1 cellular context compared by ENCODE assay signal in the genomic region with DNA sequence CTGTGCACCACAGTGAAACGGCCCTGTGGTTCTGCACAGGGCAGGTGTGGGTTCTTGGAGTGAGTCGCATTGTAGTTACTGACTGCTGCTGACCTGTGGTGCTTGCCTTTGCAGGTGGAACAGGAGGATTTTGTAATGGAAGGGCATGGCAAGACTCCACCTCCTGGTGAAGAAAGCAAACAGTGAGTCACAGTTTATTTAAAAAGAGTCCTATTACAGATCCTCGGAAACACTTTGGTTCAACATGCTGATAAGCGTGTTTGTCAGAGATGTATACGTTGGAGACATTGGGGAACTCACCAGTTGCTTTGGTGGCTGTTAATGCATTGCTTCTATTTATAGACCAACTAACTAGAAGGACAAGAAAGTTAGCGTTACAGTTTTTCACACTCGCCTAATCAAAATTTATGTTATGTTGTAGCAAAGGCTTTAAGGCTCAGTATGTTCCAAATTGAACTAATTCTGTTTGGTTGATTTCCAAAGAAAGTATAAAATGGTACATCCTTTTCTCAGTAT.
TF ChIP-seq lines count a peak whose summit lies in the region.

No MANE protein-coding gene starts in this region.

TF ChIP-seq in HepG2, 621 proteins besides CTCF, POLR2A, EP300 and RAD21 (continued from another document and continues in another):
- TF ChIP-seq, protein P1, sequence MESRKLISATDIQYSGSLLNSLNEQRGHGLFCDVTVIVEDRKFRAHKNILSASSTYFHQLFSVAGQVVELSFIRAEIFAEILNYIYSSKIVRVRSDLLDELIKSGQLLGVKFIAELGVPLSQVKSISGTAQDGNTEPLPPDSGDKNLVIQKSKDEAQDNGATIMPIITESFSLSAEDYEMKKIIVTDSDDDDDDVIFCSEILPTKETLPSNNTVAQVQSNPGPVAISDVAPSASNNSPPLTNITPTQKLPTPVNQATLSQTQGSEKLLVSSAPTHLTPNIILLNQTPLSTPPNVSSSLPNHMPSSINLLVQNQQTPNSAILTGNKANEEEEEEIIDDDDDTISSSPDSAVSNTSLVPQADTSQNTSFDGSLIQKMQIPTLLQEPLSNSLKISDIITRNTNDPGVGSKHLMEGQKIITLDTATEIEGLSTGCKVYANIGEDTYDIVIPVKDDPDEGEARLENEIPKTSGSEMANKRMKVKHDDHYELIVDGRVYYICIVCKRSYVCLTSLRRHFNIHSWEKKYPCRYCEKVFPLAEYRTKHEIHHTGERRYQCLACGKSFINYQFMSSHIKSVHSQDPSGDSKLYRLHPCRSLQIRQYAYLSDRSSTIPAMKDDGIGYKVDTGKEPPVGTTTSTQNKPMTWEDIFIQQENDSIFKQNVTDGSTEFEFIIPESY (CRISPR knock-in tag; IDR thresholded peaks at IDR 0.05), result 0 out of 2 replicates have a peak, but pooled peaks have one; percentile 29
- TF ChIP-seq SP4 (CRISPR knock-in tag; IDR thresholded peaks at IDR 0.05), result no peak
- TF ChIP-seq DZIP1 (CRISPR knock-in tag; IDR thresholded peaks at IDR 0.05), result no peak
- peak; percentile 99 for TF ChIP-seq ZBTB34 (CRISPR knock-in tag; IDR thresholded peaks at IDR 0.05)
- 0 out of 2 replicates have a peak, but pooled peaks have one; percentile 21 for TF ChIP-seq ZFX (CRISPR knock-in tag; IDR thresholded peaks at IDR 0.05; ENCODE audit: low read depth)
- TF ChIP-seq U2AF1 (optimal IDR thresholded peaks at IDR 0.05; ENCODE audit: low read depth, low read length), result no peak
- TF ChIP-seq ZNF720 (CRISPR knock-in tag; IDR thresholded peaks at IDR 0.05), result no peak
- peak; percentile 75 for TF ChIP-seq RXRB (CRISPR knock-in tag; IDR thresholded peaks at IDR 0.05; ENCODE audit: borderline replicate concordance)
- 0 out of 2 replicates have a peak, but pooled peaks have one; percentile 48 for TF ChIP-seq ELF4 (CRISPR knock-in tag; IDR thresholded peaks at IDR 0.05; ENCODE audit: borderline replicate concordance)
- peak; percentile 68 for TF ChIP-seq KMT2B (CRISPR knock-in tag; IDR thresholded peaks at IDR 0.05)
- peak; percentile 47; the same call in 1 of the 2 replicates for TF ChIP-seq TCF7 (IDR thresholded peaks at IDR 0.05; ENCODE audit: low read depth)
- TF ChIP-seq, protein P2, sequence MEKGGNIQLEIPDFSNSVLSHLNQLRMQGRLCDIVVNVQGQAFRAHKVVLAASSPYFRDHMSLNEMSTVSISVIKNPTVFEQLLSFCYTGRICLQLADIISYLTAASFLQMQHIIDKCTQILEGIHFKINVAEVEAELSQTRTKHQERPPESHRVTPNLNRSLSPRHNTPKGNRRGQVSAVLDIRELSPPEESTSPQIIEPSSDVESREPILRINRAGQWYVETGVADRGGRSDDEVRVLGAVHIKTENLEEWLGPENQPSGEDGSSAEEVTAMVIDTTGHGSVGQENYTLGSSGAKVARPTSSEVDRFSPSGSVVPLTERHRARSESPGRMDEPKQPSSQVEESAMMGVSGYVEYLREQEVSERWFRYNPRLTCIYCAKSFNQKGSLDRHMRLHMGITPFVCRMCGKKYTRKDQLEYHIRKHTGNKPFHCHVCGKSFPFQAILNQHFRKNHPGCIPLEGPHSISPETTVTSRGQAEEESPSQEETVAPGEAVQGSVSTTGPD (CRISPR knock-in tag; IDR thresholded peaks at IDR 0.05), result peak; percentile 98
- TF ChIP-seq MAFF (IDR thresholded peaks at IDR 0.05; ENCODE audit: low read depth, low read length), result peak; percentile 17; the same call in 1 of the 2 replicates
- TF ChIP-seq SIX1 (CRISPR knock-in tag; IDR thresholded peaks at IDR 0.05; ENCODE audit: borderline replicate concordance), result peak; percentile 96
- 0 out of 2 replicates have a peak, but pooled peaks have one; percentile 23 for TF ChIP-seq ELF1 (CRISPR knock-in tag; IDR thresholded peaks at IDR 0.05)
- 0 out of 2 replicates have a peak, but pooled peaks have one; percentile 48 for TF ChIP-seq SMAD3 (CRISPR knock-in tag; IDR thresholded peaks at IDR 0.05)
- peak; percentile 88 for TF ChIP-seq HMG20A (CRISPR knock-in tag; IDR thresholded peaks at IDR 0.05; ENCODE audit: borderline replicate concordance)
- TF ChIP-seq MED1 (CRISPR knock-in tag; IDR thresholded peaks at IDR 0.05), result peak; percentile 46; the same call in 1 of the 2 replicates
- TF ChIP-seq PRDM10 (CRISPR knock-in tag; IDR thresholded peaks at IDR 0.05; ENCODE audit: low read depth), result no peak
- TF ChIP-seq ZNF780A (CRISPR knock-in tag; IDR thresholded peaks at IDR 0.05), result no peak
- TF ChIP-seq PHF8 (CRISPR knock-in tag; IDR thresholded peaks at IDR 0.05), result no peak
- no peak for TF ChIP-seq SP1 (IDR thresholded peaks at IDR 0.05)
- TF ChIP-seq SP1 (CRISPR knock-in tag; IDR thresholded peaks at IDR 0.05), result no peak
- TF ChIP-seq NONO (IDR thresholded peaks at IDR 0.05), result no peak
- peak; percentile 52; the same call in 1 of the 2 replicates for TF ChIP-seq NONO (CRISPR knock-in tag; conservative IDR thresholded peaks at IDR 0.05)
- TF ChIP-seq HES4 (CRISPR knock-in tag; IDR thresholded peaks at IDR 0.05; ENCODE audit: borderline replicate concordance), result no peak
- TF ChIP-seq MIER3 (CRISPR knock-in tag; IDR thresholded peaks at IDR 0.05; ENCODE audit: borderline replicate concordance), result 0 out of 2 replicates have a peak, but pooled peaks have one; percentile 68
- peak; percentile 32; the same call in 1 of the 2 replicates for TF ChIP-seq STAG1 (CRISPR knock-in tag; IDR thresholded peaks at IDR 0.05)
- peak; percentile 74 for TF ChIP-seq POGZ (CRISPR knock-in tag; IDR thresholded peaks at IDR 0.05)
- TF ChIP-seq, protein P3, sequence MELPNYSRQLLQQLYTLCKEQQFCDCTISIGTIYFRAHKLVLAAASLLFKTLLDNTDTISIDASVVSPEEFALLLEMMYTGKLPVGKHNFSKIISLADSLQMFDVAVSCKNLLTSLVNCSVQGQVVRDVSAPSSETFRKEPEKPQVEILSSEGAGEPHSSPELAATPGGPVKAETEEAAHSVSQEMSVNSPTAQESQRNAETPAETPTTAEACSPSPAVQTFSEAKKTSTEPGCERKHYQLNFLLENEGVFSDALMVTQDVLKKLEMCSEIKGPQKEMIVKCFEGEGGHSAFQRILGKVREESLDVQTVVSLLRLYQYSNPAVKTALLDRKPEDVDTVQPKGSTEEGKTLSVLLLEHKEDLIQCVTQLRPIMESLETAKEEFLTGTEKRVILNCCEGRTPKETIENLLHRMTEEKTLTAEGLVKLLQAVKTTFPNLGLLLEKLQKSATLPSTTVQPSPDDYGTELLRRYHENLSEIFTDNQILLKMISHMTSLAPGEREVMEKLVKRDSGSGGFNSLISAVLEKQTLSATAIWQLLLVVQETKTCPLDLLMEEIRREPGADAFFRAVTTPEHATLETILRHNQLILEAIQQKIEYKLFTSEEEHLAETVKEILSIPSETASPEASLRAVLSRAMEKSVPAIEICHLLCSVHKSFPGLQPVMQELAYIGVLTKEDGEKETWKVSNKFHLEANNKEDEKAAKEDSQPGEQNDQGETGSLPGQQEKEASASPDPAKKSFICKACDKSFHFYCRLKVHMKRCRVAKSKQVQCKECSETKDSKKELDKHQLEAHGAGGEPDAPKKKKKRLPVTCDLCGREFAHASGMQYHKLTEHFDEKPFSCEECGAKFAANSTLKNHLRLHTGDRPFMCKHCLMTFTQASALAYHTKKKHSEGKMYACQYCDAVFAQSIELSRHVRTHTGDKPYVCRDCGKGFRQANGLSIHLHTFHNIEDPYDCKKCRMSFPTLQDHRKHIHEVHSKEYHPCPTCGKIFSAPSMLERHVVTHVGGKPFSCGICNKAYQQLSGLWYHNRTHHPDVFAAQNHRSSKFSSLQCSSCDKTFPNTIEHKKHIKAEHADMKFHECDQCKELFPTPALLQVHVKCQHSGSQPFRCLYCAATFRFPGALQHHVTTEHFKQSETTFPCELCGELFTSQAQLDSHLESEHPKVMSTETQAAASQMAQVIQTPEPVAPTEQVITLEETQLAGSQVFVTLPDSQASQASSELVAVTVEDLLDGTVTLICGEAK (IDR thresholded peaks at IDR 0.05), result no peak
- TF ChIP-seq, protein P3 (CRISPR knock-in tag; IDR thresholded peaks at IDR 0.05), result peak; percentile 59; the same call in 1 of the 2 replicates
- TF ChIP-seq ZEB1 (IDR thresholded peaks at IDR 0.05; ENCODE audit: insufficient replicate concordance, low read depth), result peak; percentile 46
- TF ChIP-seq SIX4 (CRISPR knock-in tag; IDR thresholded peaks at IDR 0.05), result peak; percentile 99
- no peak for TF ChIP-seq SAFB2 (CRISPR knock-in tag; IDR thresholded peaks at IDR 0.05; ENCODE audit: borderline replicate concordance, low read depth)
- TF ChIP-seq DRAP1 (CRISPR knock-in tag; IDR thresholded peaks at IDR 0.05), result peak; percentile 62; the same call in 1 of the 2 replicates
- peak; percentile 53; the same call in 1 of the 2 replicates for TF ChIP-seq IRF2 (CRISPR knock-in tag; IDR thresholded peaks at IDR 0.05)
- peak; percentile 56; the same call in 1 of the 2 replicates for TF ChIP-seq PHF21A (CRISPR knock-in tag; IDR thresholded peaks at IDR 0.05)
- TF ChIP-seq ZNF232 (CRISPR knock-in tag; IDR thresholded peaks at IDR 0.05; ENCODE audit: borderline replicate concordance), result no peak
